ENCODE assay signal across 8 cellular contexts in genomic region chr1:155322953-155323728, GRCh38. TPM values are rescaled to one million over a fixed set of nuclear protein-coding genes. Genes with fewer than 3 reads are reported as not detected.
A peak's percentile ranks its signal among the peaks of the same experiment; 100 is the strongest.
DNase-seq lines count a peak whose midpoint lies in the region; ATAC-seq and TF ChIP-seq lines count a peak whose summit lies in the region.

No MANE protein-coding gene starts in this region.

- ATAC-seq in GM21381 (IDR thresholded peaks at IDR 0.05; ENCODE audit: unreplicated experiment) = peak; percentile 40

- POLR2A ChIA-PET in CD4-positive, alpha-beta memory T cell (lab: Charles Lee; ENCODE audit: partially characterized antibody) = interaction anchor here (0.9 to 3.7 kb wide), 24 partner anchors 9 to 960 kb away, joined by 3 to 39 read pairs (median 6); partner anchors contain the start of genes ASH1L, CLK2, ENTREP3 and FDPS

- peak overlapping the region; percentile 81 to 95 for H3K9ac ChIP-seq in mucosa of rectum (ENCODE audit: low read depth in 1 of 2, low read length in 2 of 2)

- peaks cover 31% of the 10 kb centered on the region for H3K4me1 ChIP-seq in CD4-positive, alpha-beta memory T cell (ENCODE audit: insufficient read depth, low read length)
- peaks cover 34% of the 10 kb centered on the region in 2 donors for H3K4me1 ChIP-seq in mucosa of rectum (ENCODE audit: control insufficient read depth in 2 of 2, insufficient read depth in 2 of 2, low read length in 2 of 2)

- peak overlapping the region; percentile 80 to 91 (median 88) for H3K4me3 Mint-ChIP-seq in CD4-positive, alpha-beta memory T cell
- H3K4me3 Mint-ChIP-seq in IgD-negative memory B cell = peak overlapping the region; percentile 58 to 95 (median 90)
- peak overlapping the region; percentile 82 for H3K4me3 Mint-ChIP-seq in activated T-cell treated with anti-CD3 and anti-CD28 coated beads, Interleukin-2, amount 50 U/mL, for 24 hours

- no peaks in the 10 kb centered on the region for H3K27me3 ChIP-seq in CD4-positive, alpha-beta memory T cell (ENCODE audit: insufficient read depth, low read length)
- H3K27me3 ChIP-seq in mucosa of rectum (ENCODE audit: control insufficient read depth in 2 of 2, insufficient read depth in 2 of 2, low read length in 2 of 2) = no peaks in the 10 kb centered on the region

- H3K27ac ChIP-seq in CD4-positive, alpha-beta memory T cell (ENCODE audit: low read depth, low read length) = peak overlapping the region; percentile 96
- H3K27ac ChIP-seq in mucosa of rectum (ENCODE audit: low read depth in 2 of 2, low read length in 2 of 2) = peak overlapping the region; percentile 99 to 100

- no peaks in the 10 kb centered on the region for H3K36me3 ChIP-seq in CD4-positive, alpha-beta memory T cell (ENCODE audit: insufficient read depth, low read length)
- peaks cover 23 to 28% of the 10 kb centered on the region in 2 donors for H3K36me3 ChIP-seq in mucosa of rectum (ENCODE audit: control insufficient read depth in 2 of 2, insufficient read depth in 2 of 2, low read length in 2 of 2)

- CTCF ChIA-PET in CD4-positive, alpha-beta memory T cell (lab: Charles Lee; ENCODE audit: partially characterized antibody) = interaction anchor here (0.6 to 10.1 kb wide), 25 partner anchors 11 to 1402 kb away, joined by 3 to 143 read pairs (median 4); partner anchors contain the start of genes CLK2, ENTREP3, FDPS and HCN3

- no peaks in the 10 kb centered on the region for H3K9me3 Mint-ChIP-seq in CD4-positive, alpha-beta memory T cell
- H3K9me3 Mint-ChIP-seq in IgD-negative memory B cell = no peaks in the 10 kb centered on the region
- no peaks in the 10 kb centered on the region for H3K9me3 Mint-ChIP-seq in activated T-cell treated with anti-CD3 and anti-CD28 coated beads, Interleukin-2, amount 50 U/mL, for 24 hours

- no peaks in the 10 kb centered on the region for H3K27me3 Mint-ChIP-seq in CD4-positive, alpha-beta memory T cell
- H3K27me3 Mint-ChIP-seq in IgD-negative memory B cell = no peaks in the 10 kb centered on the region
- no peaks in the 10 kb centered on the region for H3K27me3 Mint-ChIP-seq in activated T-cell treated with anti-CD3 and anti-CD28 coated beads, Interleukin-2, amount 50 U/mL, for 24 hours

- H3K27ac Mint-ChIP-seq in CD4-positive, alpha-beta memory T cell = peak overlapping the region in 5 of 7 donors; percentile 22 to 92 (median 82)
- H3K27ac Mint-ChIP-seq in IgD-negative memory B cell = peak overlapping the region in 1 of 3 donors; percentile 39
- peak overlapping the region; percentile 91 for H3K27ac Mint-ChIP-seq in activated T-cell treated with anti-CD3 and anti-CD28 coated beads, Interleukin-2, amount 50 U/mL, for 24 hours

- H3K4me3 ChIP-seq in CD4-positive, alpha-beta memory T cell (ENCODE audit: low read length in 2 of 2) = peak overlapping the region; percentile 91 to 96
- H3K4me3 ChIP-seq in epithelial cell of proximal tubule (ENCODE audit: low read depth, low read length) = peak overlapping the region; percentile 98
- H3K4me3 ChIP-seq in mucosa of rectum (ENCODE audit: low read length in 2 of 2) = peak overlapping the region; percentile 75 to 93

- peaks cover 15 to 50% (median 29%) of the 10 kb centered on the region in 4 donors for H3K4me1 Mint-ChIP-seq in CD4-positive, alpha-beta memory T cell
- peaks cover 0 to 28% (median 15%) of the 10 kb centered on the region in 3 donors for H3K4me1 Mint-ChIP-seq in IgD-negative memory B cell
- peaks cover 46% of the 10 kb centered on the region for H3K4me1 Mint-ChIP-seq in activated T-cell treated with anti-CD3 and anti-CD28 coated beads, Interleukin-2, amount 50 U/mL, for 24 hours (ENCODE audit: low read depth)

- intact Hi-C loops in CD4-positive, alpha-beta memory T cell (cut with micrococcal nuclease) = loop anchor here (1.0 to 10.0 kb wide), 7 partner anchors 15 to 386 kb away; partner anchors contain the start of genes CLK2, FDPS, HCN3 and KRTCAP2

- no peaks in the 10 kb centered on the region for H3K9me3 ChIP-seq in CD4-positive, alpha-beta memory T cell (ENCODE audit: control insufficient read depth in 1 of 2, low read length in 2 of 2)
- H3K9me3 ChIP-seq in mucosa of rectum (ENCODE audit: control insufficient read depth in 2 of 2, low read length in 2 of 2) = no peaks in the 10 kb centered on the region

- peak; percentile 76 to 88 (median 81) for DNase-seq in CD4-positive, alpha-beta memory T cell
- peak; percentile 89 for DNase-seq in OCI-M2 (lab: John Stamatoyannopoulos, UW; ENCODE audit: unreplicated experiment)
- DNase-seq in activated T-cell treated with anti-CD3 and anti-CD28 coated beads, Interleukin-2, amount 50 U/mL, for 24 hours = peak; percentile 95
- peak; percentile 64 for DNase-seq in epithelial cell of proximal tubule (ENCODE audit: low read depth)
- peak; percentile 76 to 77 for DNase-seq in stimulated activated CD8-positive, alpha-beta memory T cell treated with anti-CD3 and anti-CD28 coated beads, Interleukin-4, amount 100 ng/mL, for 1 hour (ENCODE audit: low read depth in 2 of 2, low spot score in 1 of 2)

- TF ChIP-seq CTCF in epithelial cell of proximal tubule (conservative IDR thresholded peaks at IDR 0.05; ENCODE audit: low read depth, low read length) = peak; percentile 84

- peaks cover 5 to 8% of the 10 kb centered on the region in 2 donors for H3K36me3 Mint-ChIP-seq in CD4-positive, alpha-beta memory T cell
- H3K36me3 Mint-ChIP-seq in IgD-negative memory B cell = peaks cover 4% of the 10 kb centered on the region
- H3K36me3 Mint-ChIP-seq in activated T-cell treated with anti-CD3 and anti-CD28 coated beads, Interleukin-2, amount 50 U/mL, for 24 hours (ENCODE audit: low read depth) = peaks cover 61% of the 10 kb centered on the region

RNA-seq across cellular contexts. Expression of gene RUSC1, which starts 2.4 kb away (rescaled TPM):
- 10 to 100 TPM; 20.0 to 20.1 TPM for total RNA-seq in CD4-positive, alpha-beta memory T cell
- polyA plus RNA-seq in CD4-positive, alpha-beta memory T cell = 10 to 100 TPM in 1 of 2 donors, 1 to 10 TPM in 1; 6.8 to 11.8 TPM
- polyA plus RNA-seq in IgD-negative memory B cell = 8.9 TPM
- total RNA-seq in epithelial cell of proximal tubule = 53.2 and 64.8 TPM in 2 replicates

RNA-seq across cellular contexts. Expression of gene FDPS, which starts 14.5 kb away (rescaled TPM):
- total RNA-seq in CD4-positive, alpha-beta memory T cell = 10 to 100 TPM; 82.8 to 91.3 TPM
- polyA plus RNA-seq in CD4-positive, alpha-beta memory T cell = 100 to 1,000 TPM; 100 to 157 TPM
- polyA plus RNA-seq in IgD-negative memory B cell = 120 TPM
- total RNA-seq in epithelial cell of proximal tubule = 248 and 580 TPM in 2 replicates

RNA-seq across cellular contexts. Expression of gene PKLR, which starts 21.9 kb away (rescaled TPM):
- not detected for total RNA-seq in CD4-positive, alpha-beta memory T cell
- not detected for polyA plus RNA-seq in CD4-positive, alpha-beta memory T cell
- not detected for polyA plus RNA-seq in IgD-negative memory B cell
- total RNA-seq in epithelial cell of proximal tubule = not detected in 2 replicates

RNA-seq across cellular contexts. Expression of gene HCN3, which starts 45.9 kb away (rescaled TPM):
- 1 to 10 TPM; 4.9 to 5.3 TPM for total RNA-seq in CD4-positive, alpha-beta memory T cell
- under 1 TPM; 0.10 to 0.41 TPM for polyA plus RNA-seq in CD4-positive, alpha-beta memory T cell
- 2.3 TPM for polyA plus RNA-seq in IgD-negative memory B cell
- 0.72 and 8.1 TPM in 2 replicates for total RNA-seq in epithelial cell of proximal tubule

RNA-seq across cellular contexts. Expression of gene CLK2, which starts 49.8 kb away (rescaled TPM):
- 100 to 1,000 TPM; 123 to 126 TPM for total RNA-seq in CD4-positive, alpha-beta memory T cell
- 10 to 100 TPM; 11.4 to 21.5 TPM for polyA plus RNA-seq in CD4-positive, alpha-beta memory T cell
- 19.7 TPM for polyA plus RNA-seq in IgD-negative memory B cell
- total RNA-seq in epithelial cell of proximal tubule = 20.7 and 43.7 TPM in 2 replicates

Comparison
In these comparisons a context has a peak if more than half of its experiments do, and no peak if none do; other contexts are left out.
1. Peak in every context shown above with its lines: DNase-seq, ATAC-seq, H3K4me3 ChIP-seq and H3K27ac ChIP-seq.